In the genomic region with DNA sequence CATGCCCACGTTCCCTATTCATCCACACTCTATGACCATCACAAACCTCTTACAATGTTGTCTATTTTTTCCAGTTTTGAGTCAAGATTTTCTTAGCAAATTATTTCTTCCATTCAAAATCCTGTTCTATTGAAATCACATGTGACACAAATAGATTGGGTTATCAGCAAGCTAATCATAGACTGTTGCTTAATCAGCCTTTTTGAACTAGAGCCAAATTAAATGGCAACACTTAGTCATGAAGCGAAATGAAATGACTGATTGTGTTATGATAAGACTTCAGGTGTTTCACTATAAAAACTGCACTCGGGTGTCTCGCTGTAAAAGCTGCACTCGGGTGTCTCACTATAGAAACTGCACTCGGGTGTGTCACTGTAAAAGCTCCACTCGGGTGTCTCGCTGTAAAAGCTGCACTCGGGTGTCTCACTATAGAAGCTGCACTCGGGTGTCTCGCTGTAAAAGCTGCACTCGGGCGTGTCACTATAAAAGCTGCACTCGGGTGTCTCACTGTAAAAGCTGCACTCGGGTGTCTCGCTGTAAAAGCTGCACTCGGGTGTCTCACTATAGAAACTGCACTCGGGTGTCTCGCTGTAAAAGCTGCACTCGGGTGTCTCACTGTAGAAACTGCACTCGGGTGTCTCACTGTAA, we compare ENCODE assay signal across 8 cellular contexts.
A peak's percentile ranks its signal among the peaks of the same experiment; 100 is the strongest.
DNase-seq lines count a peak whose midpoint lies in the region; ATAC-seq, FAIRE-seq and TF ChIP-seq lines count a peak whose summit lies in the region.
"Not testable (repeated sequence)": the region's sequence is repeated elsewhere in the genome, so short reads cannot be mapped to it uniquely, and the experiment has no call there.

No MANE protein-coding gene starts in this region.

- not testable (repeated sequence) for TF ChIP-seq CTCF in BJ (IDR thresholded peaks at IDR 0.05; ENCODE audit: insufficient read depth, low read depth, low read length); HCT116 (IDR thresholded peaks at IDR 0.05 in 2 of 3, conservative IDR thresholded peaks at IDR 0.05 in 1 of 3; ENCODE audit: borderline replicate concordance in 1 of 3, insufficient read depth in 1 of 3, low read depth in 2 of 3, low read length in 2 of 3); Panc1 (IDR thresholded peaks at IDR 0.05); bronchial epithelial cell (IDR thresholded peaks at IDR 0.05; ENCODE audit: insufficient read depth, low read length, severe bottlenecking); foreskin keratinocyte (conservative IDR thresholded peaks at IDR 0.05)

- H3K4me3 ChIP-seq in BJ (ENCODE audit: low read depth, low read length) (peak overlapping the region; percentile 33), HCT116 (replicated peaks in 1 of 2; ENCODE audit: low read depth in 1 of 2, low read length in 2 of 2) (peak overlapping the region; percentile 46 to 56), Panc1 (ENCODE audit: low read depth in 2 of 2, low read length in 2 of 2) (peak overlapping the region; percentile 33 to 61), bronchial epithelial cell (ENCODE audit: low read depth, low read length) (peak overlapping the region; percentile 11), subcutaneous abdominal adipose tissue (ENCODE audit: low read depth in 1 of 5, low read length in 5 of 5) (peak overlapping the region; percentile 16 to 61 (median 38))

- peaks cover 2 to 10% of the 10 kb centered on the region in 2 experiments; a peak in 3 of 4 replicates for H3K4me1 ChIP-seq in HCT116 (ENCODE audit: control insufficient read depth in 1 of 2, insufficient read depth in 2 of 2, low read length in 2 of 2)
- H3K4me1 ChIP-seq in Panc1 (ENCODE audit: control insufficient read depth, insufficient read depth, low read length); subcutaneous abdominal adipose tissue (ENCODE audit: control insufficient read depth in 5 of 5, insufficient read depth in 5 of 5, low read length in 5 of 5): not testable (repeated sequence)
- H3K4me1 ChIP-seq in foreskin keratinocyte: peaks cover 10% of the 10 kb centered on the region

- TF ChIP-seq POLR2A in HCT116 (IDR thresholded peaks at IDR 0.05; ENCODE audit: borderline replicate concordance, extremely low read depth, insufficient read depth, insufficient read length): not testable (repeated sequence)

- ATAC-seq in HCT116, Panc1: not testable (repeated sequence)
- ATAC-seq in foreskin keratinocyte: peak; percentile 48

- POLR2A ChIA-PET in BJ (lab: Charles Lee); HCT116 (lab: Charles Lee); Panc1 (lab: Charles Lee): not testable (repeated sequence)

- not testable (repeated sequence) for DNase-seq in BJ (ENCODE audit: low read depth); HCT116 (ENCODE audit: low read depth, low spot score); Panc1 (ENCODE audit: low read depth, low spot score)
- peak; percentile 1 for DNase-seq in NCI-H1105 (lab: John Stamatoyannopoulos, UW)
- DNase-seq in bronchial epithelial cell (ENCODE audit: low read depth): peak; percentile 83
- DNase-seq in foreskin keratinocyte: peak; percentile 21 to 38
- DNase-seq in myocyte (ENCODE audit: low read depth): peak; percentile 12

- peak overlapping the region; percentile 73 for H3K4me2 ChIP-seq in HCT116 (ENCODE audit: low read length)

- H3K36me3 ChIP-seq in BJ (ENCODE audit: control insufficient read depth, insufficient read depth, low read length); HCT116 (ENCODE audit: control insufficient read depth in 1 of 2, insufficient read depth in 2 of 2, low read length in 2 of 2); Panc1 (ENCODE audit: control insufficient read depth, insufficient read depth, low read length); bronchial epithelial cell (ENCODE audit: control insufficient read depth, insufficient read depth, low read length); subcutaneous abdominal adipose tissue (ENCODE audit: control insufficient read depth in 5 of 5, insufficient read depth in 5 of 5, low read length in 5 of 5): not testable (repeated sequence)

- not testable (repeated sequence) for H3K9me3 ChIP-seq in HCT116 (ENCODE audit: control insufficient read depth in 1 of 2, insufficient read depth in 1 of 2, low read depth in 1 of 2, low read length in 2 of 2); Panc1 (ENCODE audit: control insufficient read depth, insufficient read depth, low read depth, low read length); subcutaneous abdominal adipose tissue (ENCODE audit: control insufficient read depth in 5 of 5, low read length in 5 of 5)

- not testable (repeated sequence) for TF ChIP-seq RAD21 in HCT116 (IDR thresholded peaks at IDR 0.05; ENCODE audit: low read depth)

- peak overlapping the region; percentile 56 for H2AFZ ChIP-seq in HCT116 (ENCODE audit: low read depth, low read length, poor library complexity, severe bottlenecking)

- H3K9me2 ChIP-seq in HCT116 (ENCODE audit: insufficient read depth): not testable (repeated sequence)

- BruUV-seq in HCT116 (replicated peaks; lab: Mats Ljungman, UMichigan); Panc1 (replicated peaks; lab: Mats Ljungman, UMichigan): not testable (repeated sequence)

- CTCF ChIA-PET in BJ (lab: Yijun Ruan, JAX): interaction anchor here (0.7 to 1.2 kb wide), 3 partner anchors 9 to 408 kb away, joined by 3 to 4 read pairs (median 3); no protein-coding TSS in a partner anchor
- CTCF ChIA-PET in HCT116 (lab: Charles Lee): interaction anchor here (1.6 kb wide), 1 partner anchor 40 kb away, joined by 5 read pairs; no protein-coding TSS in a partner anchor
- CTCF ChIA-PET in Panc1 (lab: Charles Lee): not testable (repeated sequence)

- not testable (repeated sequence) for H3K79me2 ChIP-seq in HCT116 (ENCODE audit: insufficient read depth, low read length)

- intact Hi-C loops in HCT116 (cut with micrococcal nuclease); Panc1 (cut with micrococcal nuclease; ENCODE audit: unreplicated experiment): not testable (repeated sequence)

- in situ Hi-C loops in Panc1 (cut with HindIII; ENCODE audit: low pct_unique_long_range_greater_than_20kb, low sequenced_read_pairs): not testable (repeated sequence)

- not testable (repeated sequence) for H3K27me3 ChIP-seq in BJ (ENCODE audit: control insufficient read depth, insufficient read depth, low read length); HCT116 (ENCODE audit: insufficient read depth, low read length); Panc1 (ENCODE audit: control insufficient read depth, insufficient read depth, low read length); bronchial epithelial cell (ENCODE audit: control insufficient read depth, insufficient read depth, low read length); foreskin keratinocyte; subcutaneous abdominal adipose tissue (ENCODE audit: control insufficient read depth in 5 of 5, insufficient read depth in 4 of 5, low read length in 5 of 5)

- H3K9ac ChIP-seq in HCT116 (ENCODE audit: low read length): not testable (repeated sequence)
- peak overlapping the region in 1 of 5 donors; percentile 12 for H3K9ac ChIP-seq in subcutaneous abdominal adipose tissue (ENCODE audit: low read length in 5 of 5)

- RAD21 ChIA-PET in HCT116 (lab: Charles Lee; ENCODE audit: low non-redundant PET in 1 of 2, low total read pairs in 2 of 2, uncharacterized antibody in 2 of 2, unreplicated experiment in 2 of 2): not testable (repeated sequence)

- not testable (repeated sequence) for H3K27ac ChIP-seq in HCT116 (ENCODE audit: low read depth, low read length); Panc1 (ENCODE audit: low read length); foreskin keratinocyte; subcutaneous abdominal adipose tissue (ENCODE audit: low read depth, low read length)

- FAIRE-seq in bronchial epithelial cell (lab: Jason Lieb, UNC): not testable (repeated sequence)

- not testable (repeated sequence) for H4K20me1 ChIP-seq in HCT116 (ENCODE audit: insufficient read depth)

TF ChIP-seq in HCT116, 20 proteins besides CTCF, POLR2A, EP300 and RAD21:
- TF ChIP-seq JUND (IDR thresholded peaks at IDR 0.05) (peak; percentile 28; the same call in 1 of the 2 replicates), CEBPB (IDR thresholded peaks at IDR 0.05; ENCODE audit: low read depth) (peak; percentile 71)
